Comparison of ENCODE assay signal across 27 cellular contexts in the genomic region with DNA sequence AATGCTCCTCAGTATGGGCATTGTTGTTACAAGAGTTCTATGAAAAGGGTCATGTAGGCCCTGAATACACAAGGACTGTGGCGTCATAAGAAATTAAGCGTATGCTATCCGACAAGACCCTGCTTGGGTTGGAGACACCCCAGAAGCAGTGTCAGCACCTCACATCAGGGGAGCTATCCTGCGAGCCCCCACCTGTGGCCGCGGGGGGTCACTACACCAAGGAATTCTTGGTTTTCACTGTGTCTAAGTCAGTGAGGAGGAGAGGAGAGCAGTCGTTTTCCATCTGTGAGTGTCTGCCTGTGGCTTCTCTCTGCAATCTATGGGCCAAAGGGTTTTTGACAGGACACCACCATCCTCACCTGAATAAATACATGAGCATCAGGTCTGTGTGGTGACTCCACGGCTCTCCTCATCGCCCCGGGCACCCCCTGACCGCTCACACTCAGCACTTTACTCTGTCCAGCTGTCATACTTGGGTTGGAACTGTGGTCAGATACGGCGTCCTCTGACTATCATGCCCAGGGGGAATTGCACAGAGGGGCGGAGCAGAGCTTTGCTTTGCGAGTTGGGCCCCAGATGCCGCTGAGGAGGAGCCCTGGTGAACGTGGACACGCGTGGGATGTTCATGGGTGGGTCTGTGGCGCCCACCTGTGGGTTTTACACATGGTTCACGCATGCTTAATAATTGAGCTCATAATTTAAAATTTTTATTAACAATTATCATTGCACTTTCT.
"Had no signal": no experiment of that assay in that cellular context is flagged by ENCODE, and none has a peak within 500 bp of the region (broad histone marks: within the 10 kb centered on the region; RNA-seq: fewer than 3 reads in every experiment).

No MANE protein-coding gene starts in this region.

- ATAC-seq: activated T-helper 17 cell treated with anti-CD3 and anti-CD28 coated beads, Interleukin-2, amount 50 U/mL, for 72 hours; esophagus mucosa; gastroesophageal sphincter; left colon; natural killer cell treated with Interleukin-12 subunit alpha and Interleukin-12 subunit beta and Interleukin-15 and Interleukin-18, amount 100 ng/mL, for 72 hours; pancreas; right cardiac atrium; upper lobe of right lung had no signal

- H3K9me3 Mint-ChIP-seq: activated T-cell treated with anti-CD3 and anti-CD28 coated beads, Interleukin-2, amount 50 U/mL, for 24 hours; activated T-helper 17 cell treated with anti-CD3 and anti-CD28 coated beads, Interleukin-2, amount 50 U/mL, for 72 hours; natural killer cell treated with Interleukin-12 subunit alpha and Interleukin-12 subunit beta and Interleukin-15 and Interleukin-18, amount 100 ng/mL, for 72 hours; stimulated activated naive CD8-positive, alpha-beta T cell treated with anti-CD3 and anti-CD28 coated beads, Interleukin-15, Interleukin-2, amounts not matched to agents 100 ng/mL and 50 ng/mL, for 24 hours had no signal

- H3K27me3 Mint-ChIP-seq: activated naive CD8-positive, alpha-beta T cell had no signal

- H3K27me3 ChIP-seq: adrenal gland, ascending aorta, neutrophil, pancreas, thyroid gland, upper lobe of right lung had no signal

- H3K9me3 ChIP-seq: adrenal gland, ascending aorta, neutrophil, pancreas, thyroid gland, upper lobe of right lung had no signal

- H3K36me3 ChIP-seq: adrenal gland, ascending aorta, gastroesophageal sphincter, neutrophil, pancreas, thyroid gland, upper lobe of right lung had no signal

- DNase-seq: activated CD8-positive, alpha-beta memory T cell treated with anti-CD3 and anti-CD28 coated beads for 24 hours; activated CD8-positive, alpha-beta memory T cell treated with anti-CD3 and anti-CD28 coated beads, Interleukin-2, amount 50 U/mL, for 4 hours; activated naive CD4-positive, alpha-beta T cell; activated T-cell treated with anti-CD3 and anti-CD28 coated beads, Interleukin-2, amount 50 U/mL, for 24 hours; adrenal gland; central memory CD4-positive, alpha-beta T cell; dermis blood vessel endothelial cell; effector CD8-positive, alpha-beta T cell; head of caudate nucleus; hypothalamus; islet precursor cell; left colon; pancreas; right cardiac atrium; stimulated activated CD4-positive, alpha-beta T cell treated with anti-CD3 and anti-CD28 coated beads, Interleukin-1b, Interleukin-23, amount 100 ng/mL, for 48 hours; substantia nigra; thyroid gland; upper lobe of right lung had no signal

- H3K27ac Mint-ChIP-seq: activated naive CD8-positive, alpha-beta T cell; activated T-cell treated with anti-CD3 and anti-CD28 coated beads, Interleukin-2, amount 50 U/mL, for 24 hours; activated T-helper 17 cell treated with anti-CD3 and anti-CD28 coated beads, Interleukin-2, amount 50 U/mL, for 72 hours; memory B cell; natural killer cell treated with Interleukin-12 subunit alpha and Interleukin-12 subunit beta and Interleukin-15 and Interleukin-18, amount 100 ng/mL, for 72 hours; stimulated activated naive CD8-positive, alpha-beta T cell treated with anti-CD3 and anti-CD28 coated beads, Interleukin-15, Interleukin-2, amounts not matched to agents 100 ng/mL and 50 ng/mL, for 24 hours had no signal

- H3K4me3 Mint-ChIP-seq: activated naive CD8-positive, alpha-beta T cell; activated T-cell treated with anti-CD3 and anti-CD28 coated beads, Interleukin-2, amount 50 U/mL, for 24 hours; activated T-helper 17 cell treated with anti-CD3 and anti-CD28 coated beads, Interleukin-2, amount 50 U/mL, for 72 hours; memory B cell; natural killer cell treated with Interleukin-12 subunit alpha and Interleukin-12 subunit beta and Interleukin-15 and Interleukin-18, amount 100 ng/mL, for 72 hours; stimulated activated naive CD8-positive, alpha-beta T cell treated with anti-CD3 and anti-CD28 coated beads, Interleukin-15, Interleukin-2, amounts not matched to agents 100 ng/mL and 50 ng/mL, for 24 hours had no signal

- H3K4me1 Mint-ChIP-seq: memory B cell had no signal

- H3K4me3 ChIP-seq: adrenal gland, ascending aorta, gastroesophageal sphincter, pancreas, thyroid gland, upper lobe of right lung had no signal

- H3K27ac ChIP-seq: adrenal gland, ascending aorta, gastroesophageal sphincter, neutrophil, pancreas, thyroid gland, upper lobe of right lung had no signal

- H3K36me3 Mint-ChIP-seq: activated naive CD8-positive, alpha-beta T cell; memory B cell; natural killer cell treated with Interleukin-12 subunit alpha and Interleukin-12 subunit beta and Interleukin-15 and Interleukin-18, amount 100 ng/mL, for 72 hours had no signal

- H3K4me1 ChIP-seq: adrenal gland, ascending aorta, gastroesophageal sphincter, upper lobe of right lung had no signal
